ENCODE assay signal across 17 cellular contexts in the genomic region with DNA sequence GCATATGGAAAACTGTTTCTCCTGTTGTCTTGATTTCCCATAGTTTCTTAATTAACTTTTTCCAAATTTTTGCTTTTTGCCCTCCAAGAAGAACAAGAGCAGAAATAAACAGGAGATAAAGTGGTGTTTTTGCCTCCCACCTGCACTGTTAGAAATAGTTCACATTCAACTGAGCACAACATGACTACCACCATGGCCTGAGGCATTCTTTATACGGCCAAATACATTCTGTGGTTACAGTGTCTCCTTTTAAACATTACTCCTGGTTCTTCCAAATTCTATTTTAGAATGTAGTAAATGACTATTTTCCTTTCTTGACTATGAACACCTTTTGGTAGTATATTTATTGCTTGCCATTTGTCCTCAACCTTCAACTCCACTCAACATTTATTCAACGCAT.
"Had no signal": no experiment of that assay in that cellular context is flagged by ENCODE, and none has a peak within 500 bp of the region (broad histone marks: within the 10 kb centered on the region; RNA-seq: fewer than 3 reads in every experiment).

No MANE protein-coding gene starts in this region.

- H3K4me1 Mint-ChIP-seq: activated naive CD8-positive, alpha-beta T cell treated with anti-CD3 and anti-CD28 coated beads, Interleukin-2, amount 10 ng/mL, durations not matched to agents 7 days and 5 days; brain; nephron; stimulated activated naive B cell treated with anti-CD40 and anti-IgM and Interleukin-4, amounts not matched to agents 10 μg/mL and 1 μg/mL and 100 μg/mL, for 72 hours had no signal

- H3K9me3 ChIP-seq: gastrocnemius medialis, thoracic aorta had no signal

- H3K27ac ChIP-seq: coronary artery, gastrocnemius medialis, thoracic aorta, upper lobe of left lung, WERI-Rb-1 had no signal

- H3K4me3 Mint-ChIP-seq: activated CD4-positive, alpha-beta T cell treated with anti-CD3 and anti-CD28 coated beads for 36 hours; activated naive CD8-positive, alpha-beta T cell treated with anti-CD3 and anti-CD28 coated beads, Interleukin-2, amount 10 ng/mL, durations not matched to agents 7 days and 5 days; brain; nephron; stimulated activated naive B cell treated with anti-CD40 and anti-IgM and Interleukin-4, amounts not matched to agents 10 μg/mL and 1 μg/mL and 100 μg/mL, for 72 hours had no signal

- DNase-seq: activated CD4-positive, alpha-beta T cell treated with anti-CD3 and anti-CD28 coated beads for 36 hours; activated CD4-positive, alpha-beta T cell treated with anti-CD3 and anti-CD28 coated beads, Interleukin-2, amount 50 U/mL, for 48 hours; activated naive CD4-positive, alpha-beta T cell; activated naive CD8-positive, alpha-beta T cell treated with anti-CD3 and anti-CD28 coated beads, Interleukin-2, amount 10 ng/mL, durations not matched to agents 7 days and 5 days; central memory CD4-positive, alpha-beta T cell; gastrocnemius medialis; head of caudate nucleus; nucleus accumbens; posterior cingulate gyrus; retina; stimulated activated naive B cell treated with anti-CD40 and anti-IgM and Interleukin-4, amounts not matched to agents 10 μg/mL and 1 μg/mL and 100 μg/mL, for 72 hours; upper lobe of left lung; WERI-Rb-1 had no signal

- H3K4me3 ChIP-seq: coronary artery, gastrocnemius medialis, thoracic aorta, upper lobe of left lung had no signal

- H3K27ac Mint-ChIP-seq: activated CD4-positive, alpha-beta T cell treated with anti-CD3 and anti-CD28 coated beads for 36 hours; activated naive CD8-positive, alpha-beta T cell treated with anti-CD3 and anti-CD28 coated beads, Interleukin-2, amount 10 ng/mL, durations not matched to agents 7 days and 5 days; stimulated activated naive B cell treated with anti-CD40 and anti-IgM and Interleukin-4, amounts not matched to agents 10 μg/mL and 1 μg/mL and 100 μg/mL, for 72 hours had no signal

- H3K27me3 ChIP-seq: gastrocnemius medialis, upper lobe of left lung had no signal

- ATAC-seq: activated CD4-positive, alpha-beta T cell treated with anti-CD3 and anti-CD28 coated beads for 36 hours; gastrocnemius medialis; stimulated activated naive B cell treated with anti-CD40 and anti-IgM and Interleukin-4, amounts not matched to agents 10 μg/mL and 1 μg/mL and 100 μg/mL, for 72 hours had no signal

- H3K27me3 Mint-ChIP-seq: activated CD4-positive, alpha-beta T cell treated with anti-CD3 and anti-CD28 coated beads for 36 hours; activated naive CD8-positive, alpha-beta T cell treated with anti-CD3 and anti-CD28 coated beads, Interleukin-2, amount 10 ng/mL, durations not matched to agents 7 days and 5 days; brain; stimulated activated naive B cell treated with anti-CD40 and anti-IgM and Interleukin-4, amounts not matched to agents 10 μg/mL and 1 μg/mL and 100 μg/mL, for 72 hours had no signal

- H3K4me1 ChIP-seq: gastrocnemius medialis, upper lobe of left lung had no signal
